Comparison of ENCODE assay signal across 24 cellular contexts in the genomic region with DNA sequence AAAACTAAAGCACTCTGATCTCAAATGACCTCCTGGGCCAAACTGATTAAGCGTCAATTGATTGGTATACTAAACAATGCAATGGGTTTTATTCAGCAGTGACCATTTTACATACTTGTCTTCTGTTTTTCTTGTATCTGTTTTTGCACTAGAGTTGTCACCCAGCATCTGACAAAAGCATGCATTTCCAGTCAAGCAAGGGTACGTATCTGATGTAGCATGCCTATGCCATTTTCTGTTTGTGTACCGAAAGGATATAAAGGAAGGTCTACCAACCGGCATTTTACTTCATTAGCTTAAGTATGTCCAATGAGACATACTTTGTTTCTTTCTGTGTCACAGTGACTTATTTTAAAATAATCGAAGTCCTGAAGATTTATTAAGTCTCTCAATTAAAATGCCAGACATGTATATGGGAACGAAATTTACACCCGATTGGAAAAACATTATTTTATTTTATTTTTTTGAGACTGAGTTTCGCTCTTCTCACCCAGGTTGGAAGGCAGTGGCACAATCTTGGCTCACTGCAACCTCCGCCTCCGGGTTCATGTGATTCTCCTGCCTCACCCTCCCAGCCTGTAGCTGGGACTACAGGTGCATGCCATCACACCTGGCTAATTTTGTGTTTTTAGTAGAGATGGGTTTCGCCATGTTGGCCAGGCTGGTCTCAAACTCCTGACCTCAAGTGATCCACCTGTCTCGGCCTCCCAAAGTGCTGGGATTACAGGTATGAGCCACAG. TPM values are rescaled to one million over a fixed set of nuclear protein-coding genes. Genes with fewer than 3 reads are reported as not detected.
"Had no signal": no experiment of that assay in that cellular context is flagged by ENCODE, and none has a peak within 500 bp of the region (broad histone marks: within the 10 kb centered on the region; RNA-seq: fewer than 3 reads in every experiment).

No MANE protein-coding gene starts in this region.

- DNase-seq: activated CD4-positive, alpha-beta T cell treated with anti-CD3 and anti-CD28 coated beads for 48 hours; activated CD4-positive, alpha-beta T cell treated with anti-CD3 and anti-CD28 coated beads, Interleukin-2, amount 50 U/mL, for 4 hours; activated CD4-positive, CD25-positive, alpha-beta regulatory T cell treated with anti-CD3 and anti-CD28 coated beads, Interleukin-2, amount 50 U/mL, for 72 hours; activated CD8-positive, alpha-beta T cell treated with anti-CD3 and anti-CD28 coated beads, Interleukin-2, amount 10 ng/mL, durations not matched to agents 7 days and 5 days; activated gamma-delta T cell; activated naive CD4-positive, alpha-beta T cell treated with anti-CD3 and anti-CD28 coated beads for 36 hours; activated T-cell treated with anti-CD3 and anti-CD28 coated beads, Interleukin-2, amount 50 U/mL, for 24 hours; amygdala; MG63; MV-4-11; NCI-H1092 treated with DMSO at 0.1 percent for 48 hours; NCI-H1436; NCI-H1694 treated with DMSO at 0.1 percent for 48 hours; NCI-H2029 treated with DMSO at 0.1 percent for 48 hours; NCI-H510A treated with DMSO at 0.1 percent for 48 hours; NCI-H69; Peyer's patch; Right ventricle myocardium superior; T-helper 9 cell had no signal

- H3K4me3 ChIP-seq: MG63, Peyer's patch had no signal

- FAIRE-seq: astrocyte had no signal

- H3K27ac ChIP-seq: RWPE1 had no signal

- H3K9me3 ChIP-seq: MG63, Peyer's patch had no signal

- H3K27me3 ChIP-seq: MG63, Peyer's patch had no signal

- ATAC-seq: activated CD8-positive, alpha-beta T cell treated with anti-CD3 and anti-CD28 coated beads, Interleukin-2, amount 10 ng/mL, durations not matched to agents 7 days and 5 days; WTC11 had no signal

RNA-seq across cellular contexts. Expression of gene WFIKKN2, which starts 23.3 kb away (rescaled TPM):
- total RNA-seq: activated CD8-positive, alpha-beta T cell treated with anti-CD3 and anti-CD28 coated beads, Interleukin-2, amount 10 ng/mL, durations not matched to agents 7 days and 5 days; activated naive CD4-positive, alpha-beta T cell treated with anti-CD3 and anti-CD28 coated beads for 36 hours; activated T-helper 1 cell treated with anti-CD3 and anti-CD28 coated beads, Interleukin-12 subunit alpha, Interleukin-12 subunit beta, Interleukin-2, Interleukin-4 antibody, amounts not matched to agents 30 ng/mL and 10 ng/mL and 1 ng/mL, durations not matched to agents 14 hours and 24 hours and 36 hours; Peyer's patch; SK-MEL-5 had no signal
